Comparison of ENCODE assay signal across 12 cellular contexts in the genomic region with DNA sequence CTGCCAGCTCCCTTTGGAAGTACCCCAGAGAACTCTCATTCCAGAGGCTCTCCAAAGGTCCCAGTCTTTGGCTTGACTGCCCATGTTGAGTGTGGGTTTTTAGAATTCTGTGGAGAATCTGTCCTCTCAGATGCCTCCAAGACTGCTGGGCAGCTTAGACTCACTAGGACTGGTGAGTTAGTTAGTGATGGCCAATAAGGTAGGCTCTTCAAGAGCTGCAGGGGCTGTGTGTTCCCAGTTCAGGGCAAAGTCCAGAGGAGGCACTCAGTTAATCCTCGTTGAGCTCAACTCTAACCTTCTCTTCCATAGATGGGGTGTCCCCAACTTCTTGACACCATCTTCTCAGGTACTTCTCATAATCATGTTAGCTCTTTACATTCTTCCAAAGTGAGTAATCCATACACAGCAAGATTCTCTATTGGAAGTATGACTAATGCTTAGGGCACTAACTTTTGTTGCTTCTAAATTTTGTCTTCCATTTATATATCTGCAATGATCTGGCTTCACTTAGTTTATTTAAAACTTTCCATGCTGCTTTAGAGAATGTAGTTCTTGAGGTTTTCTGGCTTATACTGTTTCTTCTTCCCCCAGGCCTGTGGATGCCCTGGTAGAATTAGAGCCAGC.
A peak's percentile ranks its signal among the peaks of the same experiment; 100 is the strongest.
DNase-seq lines count a peak whose midpoint lies in the region; ATAC-seq and TF ChIP-seq lines count a peak whose summit lies in the region.
"Had no signal": no experiment of that assay in that cellular context is flagged by ENCODE, and none has a peak within 500 bp of the region (broad histone marks: within the 10 kb centered on the region; RNA-seq: fewer than 3 reads in every experiment).

No MANE protein-coding gene starts in this region.

- in situ Hi-C loops in ACHN (cut with HindIII; ENCODE audit: low pct_ligation_motif_present, low pct_unique_long_range_greater_than_20kb, low sequenced_read_pairs), result no loop called here

- H3K4me3 ChIP-seq in adipocyte (ENCODE audit: low read length) (no peak overlapping the region), A673 (ENCODE audit: low read depth, low read length, poor library complexity, severe bottlenecking) (no peak overlapping the region)

- no TSS peak for BruUV-seq in A673 (replicated peaks; lab: Mats Ljungman, UMichigan)

- TF ChIP-seq CTCF in foreskin keratinocyte (conservative IDR thresholded peaks at IDR 0.05) (no peak), A673 (conservative IDR thresholded peaks at IDR 0.05; ENCODE audit: low read depth, low read length) (no peak)

- H3K27ac ChIP-seq in foreskin keratinocyte (no peak overlapping the region), A673 (ENCODE audit: low read depth, low read length, poor library complexity, severe bottlenecking) (no peak overlapping the region)
- H3K27ac ChIP-seq: VCaP had no signal

- intact Hi-C loops in A673 (cut with micrococcal nuclease; ENCODE audit: unreplicated experiment), result no loop called here

- POLR2A ChIA-PET in activated CD8-positive, alpha-beta T cell treated with anti-CD3 and anti-CD28 coated beads, Interleukin-2, amount 10 ng/mL, durations not matched to agents 7 days and 5 days (lab: Charles Lee), result no interaction called here
- POLR2A ChIA-PET in A673 (lab: Charles Lee; ENCODE audit: low non-redundant PET), result no interaction called here

- ATAC-seq in foreskin keratinocyte, result peak; percentile 77
- ATAC-seq in activated CD8-positive, alpha-beta T cell treated with anti-CD3 and anti-CD28 coated beads, Interleukin-2, amount 10 ng/mL, durations not matched to agents 7 days and 5 days, result no peak
- ATAC-seq: activated T-helper 17 cell treated with anti-CD3 and anti-CD28 coated beads, Interleukin-2, amount 50 U/mL, for 72 hours had no signal

- H3K4me1 ChIP-seq in adipocyte (ENCODE audit: control insufficient read depth, insufficient read depth, low read length) (peaks cover 26% of the 10 kb centered on the region), foreskin keratinocyte (peaks cover 12% of the 10 kb centered on the region), A673 (ENCODE audit: insufficient read depth, low read length, poor library complexity, severe bottlenecking) (peaks cover 8% of the 10 kb centered on the region)

- H3K9me3 ChIP-seq in adipocyte (ENCODE audit: control insufficient read depth, low read length) (no peaks in the 10 kb centered on the region), A673 (ENCODE audit: low read depth, low read length, poor library complexity, severe bottlenecking) (no peaks in the 10 kb centered on the region)

- H3K9ac ChIP-seq in adipocyte (ENCODE audit: low read length), result peak overlapping the region; percentile 22

- H3K4me3 Mint-ChIP-seq in activated CD8-positive, alpha-beta T cell treated with anti-CD3 and anti-CD28 coated beads, Interleukin-2, amount 10 ng/mL, durations not matched to agents 7 days and 5 days, result no peak overlapping the region
- H3K4me3 Mint-ChIP-seq: activated T-helper 17 cell treated with anti-CD3 and anti-CD28 coated beads, Interleukin-2, amount 50 U/mL, for 72 hours; B cell had no signal

- no peak overlapping the region for H3K27ac Mint-ChIP-seq in activated CD8-positive, alpha-beta T cell treated with anti-CD3 and anti-CD28 coated beads, Interleukin-2, amount 10 ng/mL, durations not matched to agents 7 days and 5 days
- H3K27ac Mint-ChIP-seq: activated T-helper 17 cell treated with anti-CD3 and anti-CD28 coated beads, Interleukin-2, amount 50 U/mL, for 72 hours; B cell had no signal

- CTCF ChIA-PET in activated CD8-positive, alpha-beta T cell treated with anti-CD3 and anti-CD28 coated beads, Interleukin-2, amount 10 ng/mL, durations not matched to agents 7 days and 5 days (lab: Charles Lee), result interaction anchor here (1.1 kb wide), 1 partner anchor 149 kb away, joined by 3 read pairs; no protein-coding TSS in a partner anchor
- CTCF ChIA-PET in A673 (lab: Charles Lee), result no interaction called here

- H3K27me3 ChIP-seq in adipocyte (replicated peaks; ENCODE audit: control insufficient read depth, insufficient read depth, low read length) (no peaks in the 10 kb centered on the region), foreskin keratinocyte (no peaks in the 10 kb centered on the region), A673 (replicated peaks; ENCODE audit: insufficient read depth, low read depth, low read length, poor library complexity) (no peaks in the 10 kb centered on the region)

- no peaks in the 10 kb centered on the region for H3K4me1 Mint-ChIP-seq in activated CD8-positive, alpha-beta T cell treated with anti-CD3 and anti-CD28 coated beads, Interleukin-2, amount 10 ng/mL, durations not matched to agents 7 days and 5 days (ENCODE audit: low read depth)
- H3K4me1 Mint-ChIP-seq: activated T-helper 17 cell treated with anti-CD3 and anti-CD28 coated beads, Interleukin-2, amount 50 U/mL, for 72 hours; B cell had no signal

- no peaks in the 10 kb centered on the region for H3K9me3 Mint-ChIP-seq in activated CD8-positive, alpha-beta T cell treated with anti-CD3 and anti-CD28 coated beads, Interleukin-2, amount 10 ng/mL, durations not matched to agents 7 days and 5 days (ENCODE audit: insufficient read depth)
- H3K9me3 Mint-ChIP-seq: activated T-helper 17 cell treated with anti-CD3 and anti-CD28 coated beads, Interleukin-2, amount 50 U/mL, for 72 hours had no signal

- no peaks in the 10 kb centered on the region for H3K36me3 Mint-ChIP-seq in activated CD8-positive, alpha-beta T cell treated with anti-CD3 and anti-CD28 coated beads, Interleukin-2, amount 10 ng/mL, durations not matched to agents 7 days and 5 days (ENCODE audit: low read depth)

- DNase-seq in ACHN (peak; percentile 15), HS-5 (ENCODE audit: low read depth) (peak; percentile 35), adipocyte (ENCODE audit: low read depth) (peak; percentile 49), foreskin keratinocyte (peak; percentile 32 to 65), COLO829 (ENCODE audit: low spot score) (no peak), A673 (ENCODE audit: low spot score) (no peak)
- DNase-seq in activated effector memory CD4-positive, alpha-beta T cell treated with Interleukin-2 at 50 U/mL for 16 hours, result no peak
- DNase-seq in activated CD8-positive, alpha-beta T cell treated with anti-CD3 and anti-CD28 coated beads, Interleukin-2, amount 10 ng/mL, durations not matched to agents 7 days and 5 days, result no peak
- DNase-seq: anterior cingulate cortex had no signal

- H3K27me3 Mint-ChIP-seq in activated CD8-positive, alpha-beta T cell treated with anti-CD3 and anti-CD28 coated beads, Interleukin-2, amount 10 ng/mL, durations not matched to agents 7 days and 5 days (ENCODE audit: low read depth), result no peaks in the 10 kb centered on the region
- H3K27me3 Mint-ChIP-seq: activated T-helper 17 cell treated with anti-CD3 and anti-CD28 coated beads, Interleukin-2, amount 50 U/mL, for 72 hours; B cell had no signal

- no peaks in the 10 kb centered on the region for H3K36me3 ChIP-seq in adipocyte (ENCODE audit: control insufficient read depth, insufficient read depth, low read length, severe bottlenecking)
- H3K36me3 ChIP-seq in A673 (ENCODE audit: insufficient read depth, low read length, poor library complexity, severe bottlenecking), result no peaks in the 10 kb centered on the region

Comparison
In these comparisons a context has a peak if more than half of its experiments do, and no peak if none do; other contexts are left out.
1. DNase-seq: peak in ACHN (single experiment), HS-5 (single experiment), adipocyte (single experiment) and foreskin keratinocyte (2 of 2); none in activated effector memory CD4-positive, alpha-beta T cell treated with Interleukin-2 at 50 U/mL for 16 hours (single experiment), COLO829 (single experiment), activated CD8-positive, alpha-beta T cell treated with anti-CD3 and anti-CD28 coated beads, Interleukin-2, amount 10 ng/mL, durations not matched to agents 7 days and 5 days (single experiment) and A673 (single experiment).